Comparison of ENCODE assay signal across 24 cellular contexts in genomic region chr4:158666892-158667291, GRCh38.
"Had no signal": no experiment of that assay in that cellular context is flagged by ENCODE, and none has a peak within 500 bp of the region (broad histone marks: within the 10 kb centered on the region; RNA-seq: fewer than 3 reads in every experiment).

No MANE protein-coding gene starts in this region.

- DNase-seq: activated B cell treated with CpG ODN at 0.5 μM for 24 hours; activated CD4-positive, alpha-beta T cell treated with anti-CD3 and anti-CD28 coated beads for 4 hours; activated CD4-positive, alpha-beta T cell treated with anti-CD3 and anti-CD28 coated beads, Interleukin-2, amount 50 U/mL, for 4 hours; activated CD4-positive, CD25-positive, alpha-beta regulatory T cell treated with anti-CD3 and anti-CD28 coated beads, Interleukin-2, amount 50 U/mL, for 72 hours; activated CD8-positive, alpha-beta memory T cell treated with anti-CD3 and anti-CD28 coated beads, Interleukin-2, amount 50 U/mL, for 4 hours; activated gamma-delta T cell treated with Interleukin-2 at 50 U/mL for 16 hours; activated naive CD4-positive, alpha-beta T cell; activated T-cell treated with anti-CD3 and anti-CD28 coated beads for 4 hours; activated T-cell treated with anti-CD3 and anti-CD28 coated beads, Interleukin-2, amount 50 U/mL, for 1 hour; activated T-cell treated with anti-CD3 and anti-CD28 coated beads, Interleukin-2, amount 50 U/mL, for 4 hours; adrenal gland; amniotic stem cell; aorta; body of pancreas; T-helper 9 cell had no signal

- H3K36me3 ChIP-seq: adrenal gland, brain microvascular endothelial cell, breast epithelium had no signal

- H3K4me3 ChIP-seq: adrenal gland, body of pancreas, breast epithelium had no signal

- H3K27ac ChIP-seq: adrenal gland, body of pancreas, brain microvascular endothelial cell, breast epithelium had no signal

- H3K27me3 ChIP-seq: adrenal gland, body of pancreas, brain microvascular endothelial cell, breast epithelium had no signal

- FAIRE-seq: astrocyte, colon, TTC549 had no signal

- H3K9me3 ChIP-seq: adrenal gland, body of pancreas, breast epithelium had no signal

- ATAC-seq: activated CD8-positive, alpha-beta T cell treated with anti-CD3 and anti-CD28 coated beads for 36 hours; activated naive CD4-positive, alpha-beta T cell treated with anti-CD3 and anti-CD28 coated beads, Interleukin-2, amount 50 U/mL, for 72 hours; activated T-cell treated with anti-CD3 and anti-CD28 coated beads, Interleukin-2, amount 50 U/mL, for 4 hours; activated T-cell treated with anti-CD3 and anti-CD28 coated beads, Interleukin-2, amount 50 U/mL, for 72 hours; activated T-helper 17 cell treated with anti-CD3 and anti-CD28 coated beads, Interleukin-2, amount 50 U/mL, for 72 hours; body of pancreas had no signal
